In the genomic region with DNA sequence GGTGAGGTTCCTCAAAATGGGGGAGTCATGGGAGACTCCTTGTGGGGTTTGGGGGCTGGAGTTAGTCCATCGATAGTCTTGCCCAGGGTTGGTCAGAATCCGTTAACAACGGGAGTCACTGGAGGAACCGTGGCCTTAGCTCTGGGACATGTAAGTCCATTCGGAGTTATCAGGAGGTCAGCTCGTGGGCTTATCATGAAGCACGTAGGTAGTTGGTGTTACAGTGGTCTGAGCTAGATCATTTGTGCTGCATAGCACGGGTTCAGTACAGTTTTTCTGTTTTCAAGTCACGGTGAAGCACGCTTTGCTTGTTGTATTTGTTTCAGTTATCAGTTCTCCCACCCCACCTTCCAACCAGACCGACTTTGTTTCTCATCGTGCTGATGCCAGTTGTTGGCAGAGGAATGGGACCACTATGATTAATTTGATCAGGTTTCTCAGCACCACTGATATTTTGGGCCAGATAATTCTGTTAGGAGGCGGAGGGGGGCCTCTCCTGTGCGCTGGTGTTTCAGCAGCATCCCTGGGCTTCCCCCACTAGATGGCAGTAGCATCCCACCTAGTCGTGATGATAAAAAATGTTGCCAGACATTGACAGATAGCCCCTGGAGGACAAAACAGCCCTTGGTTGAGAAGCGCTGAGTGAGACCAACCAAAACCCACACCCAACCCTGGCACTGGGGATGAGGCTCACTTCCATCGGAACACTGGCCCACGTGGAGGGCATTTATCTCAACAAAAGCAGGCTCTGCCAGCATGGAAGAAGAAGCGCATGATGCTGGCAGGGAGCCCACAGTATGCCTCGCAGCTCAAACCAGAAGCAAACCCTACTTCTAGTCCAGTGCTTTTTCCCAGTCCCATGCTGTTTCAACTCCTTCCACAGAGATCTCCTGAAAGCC, we compare ENCODE assay signal across 1 cellular context.
TF ChIP-seq lines count a peak whose summit lies in the region.

No MANE protein-coding gene starts in this region.

TF ChIP-seq in IMR-90, 13 proteins besides CTCF, POLR2A, EP300 and RAD21:
- no peak for TF ChIP-seq CEBPB (IDR thresholded peaks at IDR 0.05; ENCODE audit: low read depth, low read length)
- TF ChIP-seq SMC3 (IDR thresholded peaks at IDR 0.05; ENCODE audit: low read depth, low read length): peak; percentile 92
- peak; percentile 69 for TF ChIP-seq MAZ (IDR thresholded peaks at IDR 0.05; ENCODE audit: borderline replicate concordance, low read depth, low read length)
- TF ChIP-seq MAFK (IDR thresholded peaks at IDR 0.05; ENCODE audit: low read depth, low read length): no peak
